23 cellular contexts compared by ENCODE assay signal in genomic region chr19:24004166-24004565, GRCh38.
"Had no signal": no experiment of that assay in that cellular context is flagged by ENCODE, and none has a peak within 500 bp of the region (broad histone marks: within the 10 kb centered on the region; RNA-seq: fewer than 3 reads in every experiment).

No MANE protein-coding gene starts in this region.

- ATAC-seq: effector memory CD8-positive, alpha-beta T cell; left ventricle myocardium superior; lower lobe of right lung; natural killer cell; pancreas; right cardiac atrium; stimulated activated memory B cell treated with anti-CD40 and anti-IgM and Interleukin-4, amounts not matched to agents 10 μg/mL and 1 μg/mL and 100 μg/mL, for 72 hours; stimulated activated naive CD8-positive, alpha-beta T cell treated with anti-CD3 and anti-CD28 coated beads, Interleukin-15, Interleukin-2, amounts not matched to agents 100 U/mL and 50 U/mL, for 24 hours had no signal

- H3K9me3 ChIP-seq: lower lobe of right lung, pancreas, prostate gland, testis had no signal

- H3K27ac ChIP-seq: lower lobe of right lung, pancreas, prostate gland, spleen, testis, tibial artery had no signal

- FAIRE-seq: endometrium, frontal cortex, pancreas had no signal

- DNase-seq: cortex of kidney; effector memory CD8-positive, alpha-beta T cell; hypothalamus; immature natural killer cell; islet precursor cell; kidney glomerular epithelial cell; left ventricle myocardium superior; lower lobe of right lung; natural killer cell; occipital lobe; pancreas; right cardiac atrium; spleen; stimulated activated CD4-positive, alpha-beta T cell treated with anti-CD3 and anti-CD28 coated beads, Interleukin-4, amount 100 ng/mL, for 4 hours; stimulated activated naive CD8-positive, alpha-beta T cell treated with anti-CD3 and anti-CD28 coated beads, Interleukin-15, Interleukin-2, amounts not matched to agents 100 U/mL and 50 U/mL, for 24 hours; substantia nigra; testis; tibial artery had no signal

- H3K4me3 ChIP-seq: lower lobe of right lung, pancreas, prostate gland, skin epidermis, spleen, tibial artery had no signal

- H3K4me1 ChIP-seq: lower lobe of right lung, pancreas, prostate gland, spleen, testis, tibial artery had no signal

- H3K36me3 ChIP-seq: lower lobe of right lung, pancreas, prostate gland, spleen, tibial artery had no signal

- H3K27me3 ChIP-seq: pancreas, spleen, testis, tibial artery had no signal
